ENCODE assay signal across 28 cellular contexts in the genomic region with DNA sequence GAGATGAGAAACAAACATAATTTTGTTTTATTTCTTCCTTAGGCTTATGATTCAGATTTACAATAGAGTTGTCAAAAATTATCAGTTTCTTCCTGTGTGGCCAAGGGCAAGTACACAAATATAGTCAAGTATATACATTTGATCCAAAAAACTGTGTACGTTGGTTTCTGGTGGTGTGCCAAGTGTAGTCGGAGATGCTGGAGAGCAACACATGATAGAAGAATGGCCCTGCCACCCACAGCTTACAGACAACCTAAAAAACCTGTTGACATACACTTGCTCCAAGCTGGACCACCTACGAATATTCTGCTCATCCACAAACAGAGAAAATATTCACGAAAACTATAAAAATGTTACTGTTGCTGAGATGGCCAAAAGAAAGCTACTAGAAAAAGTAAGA.
"Had no signal": no experiment of that assay in that cellular context is flagged by ENCODE, and none has a peak within 500 bp of the region (broad histone marks: within the 10 kb centered on the region; RNA-seq: fewer than 3 reads in every experiment).

No MANE protein-coding gene starts in this region.

- H3K4me3 ChIP-seq: stomach, suprapubic skin, testis, thoracic aorta, thyroid gland, tibial artery, tibial nerve, transverse colon, upper lobe of left lung, upper lobe of right lung, uterus, vagina had no signal

- H3K36me3 ChIP-seq: stomach, suprapubic skin, thoracic aorta, thyroid gland, tibial artery, tibial nerve, transverse colon, upper lobe of left lung, upper lobe of right lung, uterus, vagina had no signal

- H3K4me3 Mint-ChIP-seq: stimulated activated effector memory CD8-positive, alpha-beta T cell treated with anti-CD3 and anti-CD28 coated beads, Interleukin-12 subunit alpha, Interleukin-12 subunit beta, amount 100 ng/mL, for 72 hours; stimulated activated memory B cell treated with anti-CD40 and anti-IgM and Interleukin-4, amounts not matched to agents 10 μg/mL and 1 μg/mL and 100 μg/mL, for 72 hours; stimulated activated naive B cell treated with anti-CD40 and anti-IgM and Interleukin-4, amounts not matched to agents 10 μg/mL and 1 μg/mL and 100 μg/mL, for 72 hours; stimulated activated naive CD8-positive, alpha-beta T cell treated with anti-CD3 and anti-CD28 coated beads, Interleukin-15, amount 100 ng/mL, for 72 hours; stimulated activated naive CD8-positive, alpha-beta T cell treated with anti-CD3 and anti-CD28 coated beads, Interleukin-15, Interleukin-2, amounts not matched to agents 100 ng/mL and 50 ng/mL, for 24 hours; type B pancreatic cell had no signal

- H3K4me1 Mint-ChIP-seq: stimulated activated effector memory CD8-positive, alpha-beta T cell treated with anti-CD3 and anti-CD28 coated beads, Interleukin-12 subunit alpha, Interleukin-12 subunit beta, amount 100 ng/mL, for 72 hours; stimulated activated memory B cell treated with anti-CD40 and anti-IgM and Interleukin-4, amounts not matched to agents 10 μg/mL and 1 μg/mL and 100 μg/mL, for 72 hours; stimulated activated naive B cell treated with anti-CD40 and anti-IgM and Interleukin-4, amounts not matched to agents 10 μg/mL and 1 μg/mL and 100 μg/mL, for 72 hours; stimulated activated naive CD8-positive, alpha-beta T cell treated with anti-CD3 and anti-CD28 coated beads, Interleukin-15, amount 100 ng/mL, for 72 hours had no signal

- H3K27me3 Mint-ChIP-seq: stimulated activated memory B cell treated with anti-CD40 and anti-IgM and Interleukin-4, amounts not matched to agents 10 μg/mL and 1 μg/mL and 100 μg/mL, for 72 hours; stimulated activated naive B cell treated with anti-CD40 and anti-IgM and Interleukin-4, amounts not matched to agents 10 μg/mL and 1 μg/mL and 100 μg/mL, for 72 hours; stimulated activated naive CD8-positive, alpha-beta T cell treated with anti-CD3 and anti-CD28 coated beads, Interleukin-15, amount 100 ng/mL, for 72 hours; stimulated activated naive CD8-positive, alpha-beta T cell treated with anti-CD3 and anti-CD28 coated beads, Interleukin-15, Interleukin-2, amounts not matched to agents 100 ng/mL and 50 ng/mL, for 24 hours; type B pancreatic cell had no signal

- H3K36me3 Mint-ChIP-seq: stimulated activated effector memory CD8-positive, alpha-beta T cell treated with anti-CD3 and anti-CD28 coated beads, Interleukin-12 subunit alpha, Interleukin-12 subunit beta, amount 100 ng/mL, for 72 hours; stimulated activated memory B cell treated with anti-CD40 and anti-IgM and Interleukin-4, amounts not matched to agents 10 μg/mL and 1 μg/mL and 100 μg/mL, for 72 hours; stimulated activated naive B cell treated with anti-CD40 and anti-IgM and Interleukin-4, amounts not matched to agents 10 μg/mL and 1 μg/mL and 100 μg/mL, for 72 hours; type B pancreatic cell had no signal

- H3K9me3 Mint-ChIP-seq: type B pancreatic cell had no signal

- H3K9me3 ChIP-seq: stomach, suprapubic skin, testis, thoracic aorta, thyroid gland, tibial artery, tibial nerve, transverse colon, upper lobe of left lung, upper lobe of right lung, uterus, vagina had no signal

- H3K27ac Mint-ChIP-seq: stimulated activated effector memory CD8-positive, alpha-beta T cell treated with anti-CD3 and anti-CD28 coated beads, Interleukin-12 subunit alpha, Interleukin-12 subunit beta, amount 100 ng/mL, for 72 hours; stimulated activated memory B cell treated with anti-CD40 and anti-IgM and Interleukin-4, amounts not matched to agents 10 μg/mL and 1 μg/mL and 100 μg/mL, for 72 hours; stimulated activated naive B cell treated with anti-CD40 and anti-IgM and Interleukin-4, amounts not matched to agents 10 μg/mL and 1 μg/mL and 100 μg/mL, for 72 hours; stimulated activated naive CD8-positive, alpha-beta T cell treated with anti-CD3 and anti-CD28 coated beads, Interleukin-15, amount 100 ng/mL, for 72 hours; stimulated activated naive CD8-positive, alpha-beta T cell treated with anti-CD3 and anti-CD28 coated beads, Interleukin-15, Interleukin-2, amounts not matched to agents 100 ng/mL and 50 ng/mL, for 24 hours; type B pancreatic cell had no signal

- H3K4me1 ChIP-seq: stomach, suprapubic skin, testis, thyroid gland, tibial artery, tibial nerve, transverse colon, upper lobe of left lung, upper lobe of right lung, uterus, vagina had no signal

- ATAC-seq: stimulated activated effector memory CD8-positive, alpha-beta T cell treated with anti-CD3 and anti-CD28 coated beads, Interleukin-12 subunit alpha, Interleukin-12 subunit beta, amount 100 ng/mL, for 72 hours; stimulated activated memory B cell treated with anti-CD40 and anti-IgM and Interleukin-4, amounts not matched to agents 10 μg/mL and 1 μg/mL and 100 μg/mL, for 72 hours; stimulated activated naive B cell treated with anti-CD40 and anti-IgM and Interleukin-4, amounts not matched to agents 10 μg/mL and 1 μg/mL and 100 μg/mL, for 72 hours; stimulated activated naive CD8-positive, alpha-beta T cell treated with anti-CD3 and anti-CD28 coated beads, Interleukin-15, amount 100 ng/mL, for 72 hours; stimulated activated naive CD8-positive, alpha-beta T cell treated with anti-CD3 and anti-CD28 coated beads, Interleukin-15, Interleukin-2, amounts not matched to agents 100 U/mL and 50 U/mL, for 24 hours; upper lobe of right lung had no signal

- H3K27me3 ChIP-seq: stomach, suprapubic skin, testis, thyroid gland, tibial artery, tibial nerve, transverse colon, upper lobe of left lung, upper lobe of right lung, uterus, vagina had no signal

- H3K27ac ChIP-seq: stomach, suprapubic skin, testis, thoracic aorta, thyroid gland, tibial artery, tibial nerve, transverse colon, upper lobe of left lung, upper lobe of right lung, uterus, vagina had no signal

- DNase-seq: stimulated activated CD4-positive, alpha-beta T cell treated with anti-CD3 and anti-CD28 coated beads, Interleukin-2, amount 100 ng/mL, for 48 hours; stimulated activated CD4-positive, alpha-beta T cell treated with anti-CD3 and anti-CD28 coated beads, Interleukin-4, amount 100 ng/mL, for 1 hour; stimulated activated CD4-positive, alpha-beta T cell treated with anti-CD3 and anti-CD28 coated beads, Interleukin-4, amount 100 ng/mL, for 24 hours; stimulated activated CD4-positive, alpha-beta T cell treated with anti-CD3 and anti-CD28 coated beads, Interleukin-4, amount 100 ng/mL, for 4 hours; stimulated activated CD8-positive, alpha-beta memory T cell treated with anti-CD3 and anti-CD28 coated beads, Interleukin-4, amount 100 ng/mL, for 48 hours; stimulated activated naive B cell treated with anti-CD40 and anti-IgM and Interleukin-4, amounts not matched to agents 10 μg/mL and 1 μg/mL and 100 μg/mL, for 72 hours; stimulated activated naive CD4-positive, alpha-beta T cell; stimulated activated naive CD4-positive, alpha-beta T cell treated with Interleukin-2 at 50 U/mL for 16 hours; stimulated activated naive CD8-positive, alpha-beta T cell treated with anti-CD3 and anti-CD28 coated beads, Interleukin-15, amount 100 ng/mL, for 72 hours; stimulated activated naive CD8-positive, alpha-beta T cell treated with anti-CD3 and anti-CD28 coated beads, Interleukin-15, Interleukin-2, amounts not matched to agents 100 U/mL and 50 U/mL, for 24 hours; stomach; substantia nigra; testis; thyroid gland; tibial artery; transverse colon; trophoblast cell; upper lobe of left lung; upper lobe of right lung; uterus had no signal
